Comparison of ENCODE assay signal across 10 cellular contexts in genomic region chr14:65318636-65319506, GRCh38.
DNase-seq lines count a peak whose midpoint lies in the region; ATAC-seq and TF ChIP-seq lines count a peak whose summit lies in the region.
"Had no signal": no experiment of that assay in that cellular context is flagged by ENCODE, and none has a peak within 500 bp of the region (broad histone marks: within the 10 kb centered on the region; RNA-seq: fewer than 3 reads in every experiment).

No MANE protein-coding gene starts in this region.

- DNase-seq in NOMO-1 (lab: John Stamatoyannopoulos, UW; ENCODE audit: unreplicated experiment in 2 of 2): peak; percentile 13 to 26
- DNase-seq in NOMO-1 treated with dmso at 0.1 percent for 144 hours (lab: John Stamatoyannopoulos, UW; ENCODE audit: unreplicated experiment): no peak
- DNase-seq in mesothelial cell of epicardium (ENCODE audit: low spot score in 2 of 2, unreplicated experiment in 2 of 2): no peak
- DNase-seq in HuH-7 (ENCODE audit: low spot score): no peak
- DNase-seq in HK-2 (ENCODE audit: unreplicated experiment): no peak
- DNase-seq in NCI-H2196 (lab: John Stamatoyannopoulos, UW; ENCODE audit: unreplicated experiment): no peak
- DNase-seq: SIG-M5; stimulated activated CD8-positive, alpha-beta memory T cell treated with anti-CD3 and anti-CD28 coated beads, Interleukin-4, amount 100 ng/mL, for 48 hours had no signal

- peaks cover 23% of the 10 kb centered on the region for H3K4me1 Mint-ChIP-seq in mesothelial cell of epicardium

- ATAC-seq in GM21619 (IDR thresholded peaks at IDR 0.05; ENCODE audit: unreplicated experiment): peak; percentile 54
- peak; percentile 63 for ATAC-seq in HG03460 (IDR thresholded peaks at IDR 0.05; ENCODE audit: unreplicated experiment)

- no peaks in the 10 kb centered on the region for H3K27me3 Mint-ChIP-seq in mesothelial cell of epicardium (ENCODE audit: low read depth)

- no peak overlapping the region for H3K4me3 Mint-ChIP-seq in mesothelial cell of epicardium

- no peak for TF ChIP-seq CTCF in mesothelial cell of epicardium (IDR thresholded peaks at IDR 0.05; ENCODE audit: unreplicated experiment)

- H3K36me3 Mint-ChIP-seq in mesothelial cell of epicardium: no peaks in the 10 kb centered on the region

- peak overlapping the region; percentile 68 for H3K27ac Mint-ChIP-seq in mesothelial cell of epicardium

- no peaks in the 10 kb centered on the region for H3K9me3 Mint-ChIP-seq in mesothelial cell of epicardium

Comparison
In these comparisons a context has a peak if more than half of its experiments do, and no peak if none do; other contexts are left out.
1. DNase-seq: peak in NOMO-1 (2 of 2); none in NOMO-1 treated with dmso at 0.1 percent for 144 hours (single experiment), mesothelial cell of epicardium (0 of 2), HuH-7 (single experiment), HK-2 (single experiment) and NCI-H2196 (single experiment).